24 cellular contexts compared by ENCODE assay signal in the genomic region with DNA sequence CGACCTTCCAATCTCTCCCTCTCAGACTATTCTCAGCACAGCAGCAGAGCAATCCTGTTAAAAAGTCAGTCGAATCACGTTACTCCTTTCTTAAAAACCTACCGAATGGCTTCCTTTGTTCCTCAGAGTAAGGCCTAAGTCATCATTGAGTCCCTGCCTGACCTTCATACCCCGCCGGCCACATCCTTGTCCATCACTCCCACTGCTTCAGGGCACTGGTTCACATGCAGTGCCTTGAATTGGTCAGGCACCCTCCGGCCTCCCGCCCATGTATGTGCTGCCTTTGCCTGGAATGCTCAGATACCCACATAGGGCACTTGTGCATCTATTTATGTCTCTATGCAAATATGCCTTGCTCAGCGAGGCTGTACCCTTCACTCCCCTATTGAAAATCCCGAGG.
DNase-seq lines count a peak whose midpoint lies in the region; ATAC-seq and TF ChIP-seq lines count a peak whose summit lies in the region.
"Had no signal": no experiment of that assay in that cellular context is flagged by ENCODE, and none has a peak within 500 bp of the region (broad histone marks: within the 10 kb centered on the region; RNA-seq: fewer than 3 reads in every experiment).

No MANE protein-coding gene starts in this region.

- no peak overlapping the region for H2AK5ac ChIP-seq in neuronal stem cell (ENCODE audit: low read depth, low read length)

- H3K27ac Mint-ChIP-seq in GM23338, result no peak overlapping the region
- H3K27ac Mint-ChIP-seq: CD14-positive monocyte; CD4-positive, alpha-beta T cell; CD8-positive, alpha-beta memory T cell had no signal

- H4K8ac ChIP-seq in neuronal stem cell (ENCODE audit: low read depth, low read length), result no peak overlapping the region

- TF ChIP-seq CTCF in GM23338 (conservative IDR thresholded peaks at IDR 0.05; ENCODE audit: low read depth in 2 of 2) (no peak), right lobe of liver (IDR thresholded peaks at IDR 0.05) (no peak)

- DNase-seq in GM23338 (ENCODE audit: low spot score) (no peak), SK-MEL-5 (ENCODE audit: low read depth, low spot score) (peak; percentile 87), foreskin melanocyte (peak; percentile 91), neuronal stem cell (ENCODE audit: low spot score) (no peak), cerebellar cortex (ENCODE audit: low spot score) (no peak), hepatic stellate cell (ENCODE audit: low spot score) (no peak), NCI-H1105 (lab: John Stamatoyannopoulos, UW) (no peak), right lobe of liver (no peak)
- DNase-seq: 8988T; ACHN; AML-193; BE2C; CD4-positive, alpha-beta T cell; CD8-positive, alpha-beta memory T cell; DMS 273 treated with DMSO at 0.1 percent for 48 hours; DMS79; EL; GDM1; GM23248; H9 had no signal

- no peak for TF ChIP-seq POLR2A in right lobe of liver (IDR thresholded peaks at IDR 0.05)

- no peak overlapping the region for H3K4me3 ChIP-seq in GM23338
- no peak overlapping the region for H3K4me3 ChIP-seq in neuronal stem cell (ENCODE audit: low read length in 2 of 2)
- H3K4me3 ChIP-seq in right lobe of liver, result no peak overlapping the region
- H3K4me3 ChIP-seq: A549; BLaER1 treated with 17β-estradiol and CSF1 and Interleukin-3, amounts not matched to agents 10 nM and 100 nM; GM23248 had no signal

- ATAC-seq in GM23338 (peak; percentile 45), right lobe of liver (no peak)
- ATAC-seq: A549, HCT116 had no signal

- no peak overlapping the region for H4K91ac ChIP-seq in neuronal stem cell (ENCODE audit: low read depth, low read length, poor library complexity)

- H3K36me3 Mint-ChIP-seq in GM23338 (ENCODE audit: low read depth), result no peaks in the 10 kb centered on the region
- H3K36me3 Mint-ChIP-seq: CD14-positive monocyte; CD8-positive, alpha-beta memory T cell had no signal

- no peak overlapping the region for H2BK5ac ChIP-seq in neuronal stem cell (ENCODE audit: low read length)

- H3F3A ChIP-seq in GM23338 (replicated peaks; ENCODE audit: low read depth), result no peaks in the 10 kb centered on the region

- H3K27ac ChIP-seq in GM23338 (ENCODE audit: low read depth), result no peak overlapping the region
- no peak overlapping the region for H3K27ac ChIP-seq in neuronal stem cell (replicated peaks; ENCODE audit: low read length)
- H3K27ac ChIP-seq in right lobe of liver, result no peak overlapping the region
- H3K27ac ChIP-seq: A549; BLaER1 treated with 17β-estradiol and CSF1 and Interleukin-3, amounts not matched to agents 10 nM and 100 nM; GM23248 had no signal

- H3K9me3 ChIP-seq in neuronal stem cell (replicated peaks in 1 of 2; ENCODE audit: control insufficient read depth in 2 of 2, insufficient read depth in 1 of 2, low read depth in 1 of 2, low read length in 2 of 2), result no peaks in the 10 kb centered on the region
- H3K9me3 ChIP-seq in right lobe of liver, result no peaks in the 10 kb centered on the region
- H3K9me3 ChIP-seq: A549; BE2C; BLaER1 treated with 17β-estradiol and CSF1 and Interleukin-3, amounts not matched to agents 10 nM and 100 nM had no signal

- H3K23ac ChIP-seq in neuronal stem cell (ENCODE audit: low read depth, low read length, poor library complexity), result peak overlapping the region; percentile 30

- in situ Hi-C loops in SK-MEL-5 (cut with HindIII; ENCODE audit: low pct_unique_long_range_greater_than_20kb, low sequenced_read_pairs), result no loop called here

- H3K4me1 Mint-ChIP-seq in GM23338, result peaks cover 36% of the 10 kb centered on the region
- H3K4me1 Mint-ChIP-seq: CD14-positive monocyte; CD8-positive, alpha-beta memory T cell had no signal

- H2BK15ac ChIP-seq in neuronal stem cell (ENCODE audit: low read length), result no peak overlapping the region

- H2AFZ ChIP-seq in GM23338 (no peak overlapping the region), neuronal stem cell (ENCODE audit: low read length) (peak overlapping the region; percentile 32)
- H2AFZ ChIP-seq: GM23248 had no signal

- H3K18ac ChIP-seq in neuronal stem cell (ENCODE audit: low read length), result no peak overlapping the region

- no peak overlapping the region for H2BK12ac ChIP-seq in neuronal stem cell (ENCODE audit: low read length)

- H3K27me3 Mint-ChIP-seq in GM23338 (ENCODE audit: insufficient read depth, low read depth, poor library complexity), result no peaks in the 10 kb centered on the region
- H3K27me3 Mint-ChIP-seq: CD4-positive, alpha-beta T cell; CD8-positive, alpha-beta memory T cell had no signal

- no peak overlapping the region for H3K4ac ChIP-seq in neuronal stem cell (ENCODE audit: low read length)

- H3K9me2 ChIP-seq in GM23338 (ENCODE audit: insufficient read depth), result no peaks in the 10 kb centered on the region

- no peaks in the 10 kb centered on the region for H3K79me1 ChIP-seq in neuronal stem cell (ENCODE audit: low read depth, low read length)

- no peaks in the 10 kb centered on the region for H4K20me1 ChIP-seq in GM23338 (replicated peaks; ENCODE audit: insufficient read depth)
- H4K20me1 ChIP-seq: BLaER1 treated with 17β-estradiol and CSF1 and Interleukin-3, amounts not matched to agents 10 nM and 100 nM had no signal

- no peaks in the 10 kb centered on the region for H3K79me2 ChIP-seq in GM23338 (replicated peaks; ENCODE audit: insufficient read depth)

- H3K27me3 ChIP-seq in GM23338 (ENCODE audit: insufficient read depth), result peaks cover 12% of the 10 kb centered on the region
- H3K27me3 ChIP-seq in neuronal stem cell (ENCODE audit: control insufficient read depth in 3 of 3, insufficient read depth in 3 of 3, low read depth in 1 of 3, low read length in 3 of 3), result peaks cover 0 to 2% (median 0%) of the 10 kb centered on the region in 3 experiments
- H3K27me3 ChIP-seq in right lobe of liver, result no peaks in the 10 kb centered on the region
- H3K27me3 ChIP-seq: BE2C; BLaER1 treated with 17β-estradiol and CSF1 and Interleukin-3, amounts not matched to agents 10 nM and 100 nM had no signal

- no peaks in the 10 kb centered on the region for H3K4me1 ChIP-seq in GM23338 (ENCODE audit: insufficient read depth)
- peaks cover 2 to 6% of the 10 kb centered on the region in 2 donors for H3K4me1 ChIP-seq in neuronal stem cell (ENCODE audit: control insufficient read depth in 2 of 2, insufficient read depth in 1 of 2, low read depth in 1 of 2, low read length in 2 of 2)
- no peaks in the 10 kb centered on the region for H3K4me1 ChIP-seq in right lobe of liver
- H3K4me1 ChIP-seq: A549, BE2C had no signal

- WGBS in neuronal stem cell (ENCODE audit: extremely low coverage in 2 of 2, insufficient read length in 2 of 2, insufficient replicate concordance in 1 of 2), 2 donors, result no CpG with 5 or more reads among the region's 10 CpGs
- 64% methylated on average over 10 of the region's 10 CpGs for WGBS in right lobe of liver (ENCODE audit: insufficient coverage, low coverage, low lambda C conversion rate, missing lambda C conversion rate)

- H3K36me3 ChIP-seq in GM23338 (ENCODE audit: insufficient read depth) (no peaks in the 10 kb centered on the region), neuronal stem cell (replicated peaks in 1 of 2; ENCODE audit: control insufficient read depth in 2 of 2, insufficient read depth in 2 of 2, low read length in 2 of 2) (no peaks in the 10 kb centered on the region), right lobe of liver (no peaks in the 10 kb centered on the region)
- H3K36me3 ChIP-seq: BE2C; BLaER1 treated with 17β-estradiol and CSF1 and Interleukin-3, amounts not matched to agents 10 nM and 100 nM had no signal

- no peak overlapping the region for H2BK120ac ChIP-seq in neuronal stem cell (ENCODE audit: low read depth, low read length)

- no peak overlapping the region for H3K4me2 ChIP-seq in GM23338
- H3K4me2 ChIP-seq in neuronal stem cell (ENCODE audit: insufficient read depth, low read length, poor library complexity, severe bottlenecking), result no peak overlapping the region
- H3K4me2 ChIP-seq: A549 had no signal

- intact Hi-C loops in right lobe of liver (cut with DNase I), result no loop called here

- H3K4me3 Mint-ChIP-seq in GM23338, result no peak overlapping the region
- H3K4me3 Mint-ChIP-seq: CD14-positive monocyte; CD4-positive, alpha-beta T cell; CD8-positive, alpha-beta memory T cell; H9 had no signal

- no peak overlapping the region for H3K14ac ChIP-seq in neuronal stem cell (ENCODE audit: low read length)

- H3K9me3 Mint-ChIP-seq in GM23338, result no peaks in the 10 kb centered on the region
- H3K9me3 Mint-ChIP-seq: CD4-positive, alpha-beta T cell; H9 had no signal

- H3K9ac ChIP-seq in neuronal stem cell (ENCODE audit: low read depth, low read length, poor library complexity), result no peak overlapping the region
- H3K9ac ChIP-seq: BLaER1 treated with 17β-estradiol and CSF1 and Interleukin-3, amounts not matched to agents 10 nM and 100 nM; GM23248 had no signal

TF ChIP-seq in GM23338, 12 proteins besides CTCF, POLR2A, EP300 and RAD21 (continues in another document):
- TF ChIP-seq EZH2phosphoT487 (IDR thresholded peaks at IDR 0.05; ENCODE audit: unreplicated experiment) (no peak), JUNB (IDR thresholded peaks at IDR 0.05; ENCODE audit: unreplicated experiment) (no peak), NANOG (IDR thresholded peaks at IDR 0.05; ENCODE audit: borderline replicate concordance) (no peak), POLR2AphosphoS5 (IDR thresholded peaks at IDR 0.05; ENCODE audit: low read depth) (no peak)
- TF ChIP-seq, protein P1, sequence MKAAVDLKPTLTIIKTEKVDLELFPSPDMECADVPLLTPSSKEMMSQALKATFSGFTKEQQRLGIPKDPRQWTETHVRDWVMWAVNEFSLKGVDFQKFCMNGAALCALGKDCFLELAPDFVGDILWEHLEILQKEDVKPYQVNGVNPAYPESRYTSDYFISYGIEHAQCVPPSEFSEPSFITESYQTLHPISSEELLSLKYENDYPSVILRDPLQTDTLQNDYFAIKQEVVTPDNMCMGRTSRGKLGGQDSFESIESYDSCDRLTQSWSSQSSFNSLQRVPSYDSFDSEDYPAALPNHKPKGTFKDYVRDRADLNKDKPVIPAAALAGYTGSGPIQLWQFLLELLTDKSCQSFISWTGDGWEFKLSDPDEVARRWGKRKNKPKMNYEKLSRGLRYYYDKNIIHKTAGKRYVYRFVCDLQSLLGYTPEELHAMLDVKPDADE (IDR thresholded peaks at IDR 0.05), result no peak

Comparison
In these comparisons a context has a peak if more than half of its experiments do, and no peak if none do; other contexts are left out.
1. DNase-seq: peak in SK-MEL-5 (single experiment) and foreskin melanocyte (single experiment); none in GM23338 (single experiment), neuronal stem cell (single experiment), cerebellar cortex (single experiment), hepatic stellate cell (single experiment), NCI-H1105 (single experiment) and right lobe of liver (0 of 3).